In genomic region chr12:78457951-78458350, GRCh38 we compare ENCODE assay signal across 10 cellular contexts.
DNase-seq lines count a peak whose midpoint lies in the region; ATAC-seq and TF ChIP-seq lines count a peak whose summit lies in the region.
"Had no signal": no experiment of that assay in that cellular context is flagged by ENCODE, and none has a peak within 500 bp of the region (broad histone marks: within the 10 kb centered on the region; RNA-seq: fewer than 3 reads in every experiment).

No MANE protein-coding gene starts in this region.

- ATAC-seq in GM19467 (IDR thresholded peaks at IDR 0.05; ENCODE audit: unreplicated experiment) (peak; percentile 99), HG03095 (IDR thresholded peaks at IDR 0.05; ENCODE audit: unreplicated experiment) (peak; percentile 100)

- no peaks in the 10 kb centered on the region for H3K27me3 ChIP-seq in BLaER1 treated with 17β-estradiol and CSF1 and Interleukin-3, amounts not matched to agents 10 nM and 100 nM
- H3K27me3 ChIP-seq in H7 (ENCODE audit: control insufficient read depth, insufficient read depth, low read length) = no peaks in the 10 kb centered on the region
- H3K27me3 ChIP-seq: SJCRH30 had no signal

- H3K4me3 ChIP-seq in BLaER1 treated with 17β-estradiol and CSF1 and Interleukin-3, amounts not matched to agents 10 nM and 100 nM = no peak overlapping the region
- H3K4me3 ChIP-seq in H7 (ENCODE audit: insufficient read depth, low read depth, low read length) = no peak overlapping the region
- H3K4me3 ChIP-seq: SJCRH30 had no signal

- H3K9me3 Mint-ChIP-seq in chondrocyte (ENCODE audit: low read depth) = no peaks in the 10 kb centered on the region

- peak overlapping the region in 6 of 11 experiments; percentile 40 to 68 (median 55); a peak in 10 of 22 replicates for H3K9ac ChIP-seq in BLaER1 treated with 17β-estradiol and CSF1 and Interleukin-3, amounts not matched to agents 10 nM and 100 nM

- H3K4me2 ChIP-seq in BLaER1 treated with 17β-estradiol and CSF1 and Interleukin-3, amounts not matched to agents 10 nM and 100 nM = peak overlapping the region in 8 of 11 experiments; percentile 8 to 80 (median 69); a peak in 15 of 22 replicates

- no peaks in the 10 kb centered on the region for H3K36me3 Mint-ChIP-seq in chondrocyte (ENCODE audit: low read depth)

- no peaks in the 10 kb centered on the region for H3K4me1 Mint-ChIP-seq in chondrocyte (ENCODE audit: low read depth)

- H4K20me1 ChIP-seq in BLaER1 treated with 17β-estradiol and CSF1 and Interleukin-3, amounts not matched to agents 10 nM and 100 nM = no peaks in the 10 kb centered on the region

- H3K4me1 ChIP-seq in BLaER1 treated with 17β-estradiol and CSF1 and Interleukin-3, amounts not matched to agents 10 nM and 100 nM = peaks cover 5 to 33% (median 15%) of the 10 kb centered on the region in 10 experiments; a peak in 16 of 20 replicates
- H3K4me1 ChIP-seq: SJCRH30 had no signal

- TF ChIP-seq CTCF in chondrocyte (IDR thresholded peaks at IDR 0.05) = no peak

- no peak overlapping the region for H3K4me3 Mint-ChIP-seq in chondrocyte (ENCODE audit: unreplicated experiment)

- H3K27ac Mint-ChIP-seq in chondrocyte (ENCODE audit: unreplicated experiment) = no peak overlapping the region

- DNase-seq in RPMI7951 (ENCODE audit: low read depth) (peak; percentile 25), 8988T (no peak), H7 (no peak), chondrocyte (ENCODE audit: low spot score) (no peak)
- no peak for DNase-seq in activated CD4-positive, alpha-beta T cell treated with anti-CD3 and anti-CD28 coated beads, Interleukin-2, amount 50 U/mL, for 1 hour
- DNase-seq: SJCRH30, trophoblast cell had no signal

- H3K27me3 Mint-ChIP-seq in chondrocyte (ENCODE audit: low read depth) = peaks cover 10% of the 10 kb centered on the region

- peak overlapping the region in 10 of 11 experiments; percentile 11 to 92 (median 78); a peak in 17 of 22 replicates for H3K27ac ChIP-seq in BLaER1 treated with 17β-estradiol and CSF1 and Interleukin-3, amounts not matched to agents 10 nM and 100 nM
- H3K27ac ChIP-seq: SJCRH30 had no signal

- peaks cover 0 to 6% (median 0%) of the 10 kb centered on the region in 11 experiments; a peak in 1 of 22 replicates for H3K9me3 ChIP-seq in BLaER1 treated with 17β-estradiol and CSF1 and Interleukin-3, amounts not matched to agents 10 nM and 100 nM (replicated peaks in 1 of 11)
- H3K9me3 ChIP-seq: SJCRH30 had no signal

- H3K36me3 ChIP-seq in BLaER1 treated with 17β-estradiol and CSF1 and Interleukin-3, amounts not matched to agents 10 nM and 100 nM = no peaks in the 10 kb centered on the region
- no peaks in the 10 kb centered on the region for H3K36me3 ChIP-seq in H7 (replicated peaks; ENCODE audit: control insufficient read depth, insufficient read depth, low read length)
- H3K36me3 ChIP-seq: SJCRH30 had no signal
